Comparison of ENCODE assay signal across 13 cellular contexts in the genomic region with DNA sequence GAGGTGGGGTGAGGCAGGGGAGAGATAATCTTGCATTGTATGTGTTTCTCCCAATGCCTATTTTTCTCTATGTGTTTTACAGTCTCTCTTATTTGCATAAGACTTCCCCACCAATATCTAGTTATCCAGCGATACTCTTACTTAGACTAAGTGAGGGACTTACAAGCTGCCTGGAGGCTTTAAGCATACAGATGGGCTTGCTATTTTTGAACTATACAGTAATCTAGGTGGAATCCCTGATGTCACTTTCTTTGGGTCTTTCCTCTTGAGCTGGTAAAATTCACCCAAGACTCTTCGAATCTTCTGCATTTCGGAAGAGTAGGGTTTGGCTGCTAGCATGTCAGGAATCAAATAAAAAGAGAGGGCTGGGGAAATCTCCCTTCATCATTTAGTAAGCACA.
A peak's percentile ranks its signal among the peaks of the same experiment; 100 is the strongest.
DNase-seq lines count a peak whose midpoint lies in the region; ATAC-seq and TF ChIP-seq lines count a peak whose summit lies in the region.
"Had no signal": no experiment of that assay in that cellular context is flagged by ENCODE, and none has a peak within 500 bp of the region (broad histone marks: within the 10 kb centered on the region; RNA-seq: fewer than 3 reads in every experiment).

No MANE protein-coding gene starts in this region.

- H3K18ac ChIP-seq in IMR-90 (ENCODE audit: low read depth, low read length) (no peak overlapping the region), mesendoderm (ENCODE audit: low read length) (no peak overlapping the region)

- no peak overlapping the region for H2BK120ac ChIP-seq in IMR-90 (ENCODE audit: low read depth, low read length)
- no peak overlapping the region for H2BK120ac ChIP-seq in mesendoderm (ENCODE audit: low read depth, low read length)

- TF ChIP-seq POLR2A in IMR-90 (IDR thresholded peaks at IDR 0.05; ENCODE audit: low read depth, low read length) = no peak

- H3K14ac ChIP-seq in IMR-90 (replicated peaks; ENCODE audit: low read depth, low read length) = no peak overlapping the region

- no peaks in the 10 kb centered on the region for H3K9me2 ChIP-seq in GM23248 (ENCODE audit: insufficient read depth)

- H3K36me3 ChIP-seq in GM23248 (ENCODE audit: low read depth) (peaks cover 11% of the 10 kb centered on the region; the same call in 1 of the 2 replicates), IMR-90 (ENCODE audit: control insufficient read depth, insufficient read depth, low read length) (peaks cover 11% of the 10 kb centered on the region), mesendoderm (ENCODE audit: control insufficient read depth, insufficient read depth, low read length) (peaks cover 1% of the 10 kb centered on the region)

- H3K9me3 ChIP-seq in GM23248 (ENCODE audit: low read depth) = no peaks in the 10 kb centered on the region
- no peaks in the 10 kb centered on the region for H3K9me3 ChIP-seq in IMR-90 (ENCODE audit: control insufficient read depth, insufficient read depth, low read length)
- H3K9me3 ChIP-seq: A549, Caco-2 had no signal

- no peaks in the 10 kb centered on the region for H3K9me3 Mint-ChIP-seq in stimulated activated effector memory CD8-positive, alpha-beta T cell treated with anti-CD3 and anti-CD28 coated beads, Interleukin-12 subunit alpha, Interleukin-12 subunit beta, amount 100 ng/mL, for 72 hours

- in situ Hi-C loops in GM23248 (cut with MboI) = no loop called here
- in situ Hi-C loops in IMR-90 (cut with MboI; ENCODE audit: low sequenced_read_pairs) = no loop called here

- H3K4me2 ChIP-seq in GM23248 (ENCODE audit: unreplicated experiment) = no peak overlapping the region
- H3K4me2 ChIP-seq in IMR-90 (ENCODE audit: low read depth, low read length) = no peak overlapping the region
- H3K4me2 ChIP-seq in mesendoderm (ENCODE audit: low read length) = no peak overlapping the region
- H3K4me2 ChIP-seq: A549 had no signal

- H4K8ac ChIP-seq in IMR-90 (ENCODE audit: low read depth in 2 of 2, low read length in 2 of 2) (no peak overlapping the region), mesendoderm (ENCODE audit: low read depth, low read length) (no peak overlapping the region)

- H2BK15ac ChIP-seq in IMR-90 (ENCODE audit: low read depth, low read length) (no peak overlapping the region), mesendoderm (replicated peaks; ENCODE audit: low read depth) (no peak overlapping the region)

- dilution Hi-C loops in IMR-90 (cut with HindIII; ENCODE audit: low sequenced_read_pairs, unreplicated experiment) = no loop called here

- no peak for TF ChIP-seq RAD21 in IMR-90 (IDR thresholded peaks at IDR 0.05; ENCODE audit: low read length)

- H3K9me1 ChIP-seq in IMR-90 (ENCODE audit: insufficient read depth, low read length) = no peaks in the 10 kb centered on the region

- peaks cover 91% of the 10 kb centered on the region for H3K36me3 Mint-ChIP-seq in stimulated activated effector memory CD8-positive, alpha-beta T cell treated with anti-CD3 and anti-CD28 coated beads, Interleukin-12 subunit alpha, Interleukin-12 subunit beta, amount 100 ng/mL, for 72 hours

- DNase-seq in GM23248 = peak; percentile 22
- peak; percentile 29 for DNase-seq in IMR-90
- peak; percentile 25 for DNase-seq in mesendoderm
- DNase-seq in stimulated activated effector memory CD8-positive, alpha-beta T cell treated with anti-CD3 and anti-CD28 coated beads, Interleukin-12 subunit alpha, Interleukin-12 subunit beta, amount 100 ng/mL, for 72 hours (ENCODE audit: low spot score in 2 of 2) = no peak
- no peak for DNase-seq in GM19240 (ENCODE audit: insufficient read length, low spot score)
- DNase-seq in OCI-M1 (lab: John Stamatoyannopoulos, UW) = no peak
- no peak for DNase-seq in SIG-M5 (lab: John Stamatoyannopoulos, UW)
- DNase-seq: Caco-2; CD8-positive, alpha-beta memory T cell; DMS53; HCEC 1CT; KG1 had no signal

- no peak overlapping the region for H4K91ac ChIP-seq in IMR-90 (ENCODE audit: insufficient read depth, low read depth, low read length)

- H3K79me1 ChIP-seq in IMR-90 (ENCODE audit: low read depth in 1 of 2, low read length in 2 of 2) = peaks cover 0 to 3% of the 10 kb centered on the region in 2 experiments; a peak in 1 of 4 replicates
- no peaks in the 10 kb centered on the region for H3K79me1 ChIP-seq in mesendoderm (ENCODE audit: low read length)

- CTCF ChIA-PET in IMR-90 (lab: Yijun Ruan, JAX) = no interaction called here

- no peak for TF ChIP-seq CTCF in IMR-90 (conservative IDR thresholded peaks at IDR 0.05; ENCODE audit: low read depth, low read length)

- H3K56ac ChIP-seq in IMR-90 (ENCODE audit: extremely low read depth, insufficient read depth, low read length) = no peak overlapping the region
- H3K56ac ChIP-seq in mesendoderm (ENCODE audit: low read length) = no peak overlapping the region

- peak overlapping the region; percentile 30 for H3K27ac Mint-ChIP-seq in stimulated activated effector memory CD8-positive, alpha-beta T cell treated with anti-CD3 and anti-CD28 coated beads, Interleukin-12 subunit alpha, Interleukin-12 subunit beta, amount 100 ng/mL, for 72 hours

- no peaks in the 10 kb centered on the region for H3K4me1 ChIP-seq in GM23248 (ENCODE audit: insufficient read depth)
- no peaks in the 10 kb centered on the region for H3K4me1 ChIP-seq in IMR-90 (ENCODE audit: control insufficient read depth, insufficient read depth, low read length)
- no peaks in the 10 kb centered on the region for H3K4me1 ChIP-seq in mesendoderm (ENCODE audit: control insufficient read depth, low read depth, low read length)
- H3K4me1 ChIP-seq: A549, Caco-2 had no signal

- 95 to 96% methylated on average over 3 of the region's 3 CpGs for WGBS in GM23248 (ENCODE audit: low coverage in 1 of 2, low lambda C conversion rate in 2 of 2, missing lambda C conversion rate in 2 of 2), 2 experiments
- no CpG with 5 or more reads among the region's 3 CpGs for WGBS in IMR-90 (ENCODE audit: extremely low coverage in 2 of 2, insufficient read length in 1 of 2), 2 experiments
- WGBS in mesendoderm (ENCODE audit: extremely low coverage, insufficient coverage, low lambda C conversion rate) = no CpG with 5 or more reads among the region's 3 CpGs

- no peak for ATAC-seq in IMR-90 (ENCODE audit: low read depth)
- ATAC-seq in stimulated activated effector memory CD8-positive, alpha-beta T cell treated with anti-CD3 and anti-CD28 coated beads, Interleukin-12 subunit alpha, Interleukin-12 subunit beta, amount 100 ng/mL, for 72 hours = no peak
- ATAC-seq: A549 had no signal

- H3K27me3 ChIP-seq in GM23248 (replicated peaks; ENCODE audit: insufficient read depth) (no peaks in the 10 kb centered on the region), IMR-90 (ENCODE audit: control insufficient read depth, insufficient read depth, low read length) (no peaks in the 10 kb centered on the region), mesendoderm (ENCODE audit: insufficient read depth, low read length, poor library complexity) (no peaks in the 10 kb centered on the region)

- no peak overlapping the region for H3K9ac ChIP-seq in GM23248
- no peak overlapping the region for H3K9ac ChIP-seq in IMR-90 (ENCODE audit: low read depth, low read length)
- H3K9ac ChIP-seq in mesendoderm (ENCODE audit: low read length) = no peak overlapping the region

- no peak overlapping the region for H4K5ac ChIP-seq in IMR-90 (ENCODE audit: low read depth, low read length)
- no peak overlapping the region for H4K5ac ChIP-seq in mesendoderm (ENCODE audit: low read length)

- POLR2A ChIA-PET in IMR-90 (lab: Charles Lee; ENCODE audit: unreplicated experiment) = no interaction called here

- H3K79me2 ChIP-seq in GM23248 (ENCODE audit: insufficient read depth) = no peaks in the 10 kb centered on the region
- H3K79me2 ChIP-seq in mesendoderm (ENCODE audit: control insufficient read depth, insufficient read depth, low read length) = no peaks in the 10 kb centered on the region

- no peak overlapping the region for H3K27ac ChIP-seq in GM23248
- no peak overlapping the region for H3K27ac ChIP-seq in IMR-90 (ENCODE audit: insufficient read depth, low read length)
- no peak overlapping the region for H3K27ac ChIP-seq in mesendoderm (ENCODE audit: low read depth, low read length)
- H3K27ac ChIP-seq: A549 had no signal

- H3K23ac ChIP-seq in IMR-90 (ENCODE audit: low read depth, low read length) (no peak overlapping the region), mesendoderm (ENCODE audit: low read length) (no peak overlapping the region)

- no peak overlapping the region for H2AFZ ChIP-seq in GM23248
- H2AFZ ChIP-seq in IMR-90 (replicated peaks; ENCODE audit: low read length, poor library complexity) = no peak overlapping the region

- H3K4me1 Mint-ChIP-seq in stimulated activated effector memory CD8-positive, alpha-beta T cell treated with anti-CD3 and anti-CD28 coated beads, Interleukin-12 subunit alpha, Interleukin-12 subunit beta, amount 100 ng/mL, for 72 hours = no peaks in the 10 kb centered on the region

- no peak overlapping the region for H2BK20ac ChIP-seq in IMR-90 (ENCODE audit: low read depth, low read length)

- H4K20me1 ChIP-seq in GM23248 (ENCODE audit: insufficient read depth) (no peaks in the 10 kb centered on the region), IMR-90 (ENCODE audit: insufficient read depth, low read length) (no peaks in the 10 kb centered on the region)

- no peak overlapping the region for H3K4me3 Mint-ChIP-seq in stimulated activated effector memory CD8-positive, alpha-beta T cell treated with anti-CD3 and anti-CD28 coated beads, Interleukin-12 subunit alpha, Interleukin-12 subunit beta, amount 100 ng/mL, for 72 hours
- H3K4me3 Mint-ChIP-seq: CD8-positive, alpha-beta memory T cell had no signal

- intact Hi-C loops in IMR-90 (cut with micrococcal nuclease) = no loop called here

- H3F3A ChIP-seq in GM23248 (ENCODE audit: insufficient read depth) = no peaks in the 10 kb centered on the region

- H2AK5ac ChIP-seq in IMR-90 (ENCODE audit: low read depth, low read length) = no peak overlapping the region
- H2AK5ac ChIP-seq in mesendoderm (ENCODE audit: low read length) = no peak overlapping the region

- no peak overlapping the region for H2BK5ac ChIP-seq in IMR-90 (ENCODE audit: low read depth, low read length, poor library complexity, severe bottlenecking)
- no peak overlapping the region for H2BK5ac ChIP-seq in mesendoderm (ENCODE audit: low read length)

- no TSS peak for BruUV-seq in IMR-90 (replicated peaks; lab: Mats Ljungman, UMichigan)

- H3K4ac ChIP-seq in IMR-90 (ENCODE audit: low read depth, low read length) = no peak overlapping the region
- H3K4ac ChIP-seq in mesendoderm (ENCODE audit: low read depth, low read length) = no peak overlapping the region

- no peak overlapping the region for H2AK9ac ChIP-seq in IMR-90 (replicated peaks; ENCODE audit: low read depth, low read length, poor library complexity)

- H3K4me3 ChIP-seq in GM23248 (no peak overlapping the region), IMR-90 (ENCODE audit: insufficient read depth, low read depth, low read length) (no peak overlapping the region), mesendoderm (ENCODE audit: low read length) (no peak overlapping the region)
- H3K4me3 ChIP-seq: A549 had no signal

TF ChIP-seq in IMR-90, 13 proteins besides CTCF, POLR2A, EP300 and RAD21 (continues in another document):
- no peak for TF ChIP-seq MAZ (IDR thresholded peaks at IDR 0.05; ENCODE audit: borderline replicate concordance, low read depth, low read length)
- no peak for TF ChIP-seq NFE2L2 (IDR thresholded peaks at IDR 0.05; ENCODE audit: low read depth, low read length)
- no peak for TF ChIP-seq CEBPB (IDR thresholded peaks at IDR 0.05; ENCODE audit: low read depth, low read length)
- no peak for TF ChIP-seq FOS (IDR thresholded peaks at IDR 0.05; ENCODE audit: low read depth, low read length)

Comparison
In these comparisons a context has a peak if more than half of its experiments do, and no peak if none do; other contexts are left out.
1. DNase-seq: peak in GM23248 (single experiment), IMR-90 (single experiment) and mesendoderm (single experiment); none in stimulated activated effector memory CD8-positive, alpha-beta T cell treated with anti-CD3 and anti-CD28 coated beads, Interleukin-12 subunit alpha, Interleukin-12 subunit beta, amount 100 ng/mL, for 72 hours (0 of 2), GM19240 (single experiment), OCI-M1 (single experiment) and SIG-M5 (single experiment).